Comparison of ENCODE assay signal across 2 cellular contexts in genomic region chr17:19812407-19812806, GRCh38.
A peak's percentile ranks its signal among the peaks of the same experiment; 100 is the strongest.
TF ChIP-seq lines count a peak whose summit lies in the region.

No MANE protein-coding gene starts in this region.

TF ChIP-seq in HEK293T, 16 proteins besides CTCF, POLR2A, EP300 and RAD21 (continued from another document):
- TF ChIP-seq PKNOX1 (IDR thresholded peaks at IDR 0.05) (no peak), FOXA1 (IDR thresholded peaks at IDR 0.05) (no peak), ELF4 (IDR thresholded peaks at IDR 0.05) (no peak), NFRKB (IDR thresholded peaks at IDR 0.05) (no peak), FOXM1 (IDR thresholded peaks at IDR 0.05; ENCODE audit: borderline replicate concordance) (no peak), BHLHE40 (IDR thresholded peaks at IDR 0.05; ENCODE audit: borderline replicate concordance) (no peak), ZNF384 (IDR thresholded peaks at IDR 0.05) (no peak)

TF ChIP-seq in HepG2, 621 proteins besides CTCF, POLR2A, EP300 and RAD21 (continued from another document):
- no peak for TF ChIP-seq XRCC5 (optimal IDR thresholded peaks at IDR 0.05; ENCODE audit: low read length)
- no peak for TF ChIP-seq ZNF687 (CRISPR knock-in tag; IDR thresholded peaks at IDR 0.05)
- TF ChIP-seq ARID3A (IDR thresholded peaks at IDR 0.05; ENCODE audit: low read depth, low read length): no peak
- no peak for TF ChIP-seq ZNF512 (CRISPR knock-in tag; IDR thresholded peaks at IDR 0.05)
- TF ChIP-seq AHR (CRISPR knock-in tag; IDR thresholded peaks at IDR 0.05): no peak
- TF ChIP-seq BATF2 (CRISPR knock-in tag; IDR thresholded peaks at IDR 0.05): no peak
- no peak for TF ChIP-seq TRIM24 (CRISPR knock-in tag; IDR thresholded peaks at IDR 0.05)
- TF ChIP-seq FOXA1 (IDR thresholded peaks at IDR 0.05): no peak
- TF ChIP-seq FOXA1 (CRISPR knock-in tag; IDR thresholded peaks at IDR 0.05): peak; percentile 62
- no peak for TF ChIP-seq ZNF33B (CRISPR knock-in tag; IDR thresholded peaks at IDR 0.05)
- TF ChIP-seq BHLHE40 (IDR thresholded peaks at IDR 0.05; ENCODE audit: low read length): no peak
- 0 out of 2 replicates have a peak, but pooled peaks have one; percentile 10 for TF ChIP-seq FOXA3 (CRISPR knock-in tag; IDR thresholded peaks at IDR 0.05)
- no peak for TF ChIP-seq NCOR1 (IDR thresholded peaks at IDR 0.05; ENCODE audit: borderline replicate concordance, low read length)
- TF ChIP-seq ZBED4 (CRISPR knock-in tag; IDR thresholded peaks at IDR 0.05; ENCODE audit: borderline replicate concordance): no peak
- TF ChIP-seq ZNF710 (CRISPR knock-in tag; IDR thresholded peaks at IDR 0.05; ENCODE audit: borderline replicate concordance): no peak
- no peak for TF ChIP-seq ZBTB37 (CRISPR knock-in tag; IDR thresholded peaks at IDR 0.05)
- TF ChIP-seq TAF1 (CRISPR knock-in tag; IDR thresholded peaks at IDR 0.05): no peak
- TF ChIP-seq THAP7 (CRISPR knock-in tag; IDR thresholded peaks at IDR 0.05): no peak
- TF ChIP-seq MBD4 (IDR thresholded peaks at IDR 0.05; ENCODE audit: borderline replicate concordance, low read length): no peak
- no peak for TF ChIP-seq KDM4B (CRISPR knock-in tag; IDR thresholded peaks at IDR 0.05)
- TF ChIP-seq STAG1 (CRISPR knock-in tag; IDR thresholded peaks at IDR 0.05): peak; percentile 51
